ENCODE assay signal across 17 cellular contexts in genomic region chr10:22665329-22665728, GRCh38. TPM values are rescaled to one million over a fixed set of nuclear protein-coding genes. Genes with fewer than 3 reads are reported as not detected.
A peak's percentile ranks its signal among the peaks of the same experiment; 100 is the strongest.
DNase-seq lines count a peak whose midpoint lies in the region; ATAC-seq and TF ChIP-seq lines count a peak whose summit lies in the region.
"Had no signal": no experiment of that assay in that cellular context is flagged by ENCODE, and none has a peak within 500 bp of the region (broad histone marks: within the 10 kb centered on the region; RNA-seq: fewer than 3 reads in every experiment).

No MANE protein-coding gene starts in this region.

- H3K27me3 ChIP-seq in ascending aorta (no peaks in the 10 kb centered on the region), upper lobe of right lung (no peaks in the 10 kb centered on the region)

- H3K9me3 ChIP-seq in HEK293 (ENCODE audit: control insufficient read depth, insufficient read depth, low read depth, low read length), result no peaks in the 10 kb centered on the region
- no peaks in the 10 kb centered on the region for H3K9me3 ChIP-seq in ascending aorta
- H3K9me3 ChIP-seq in upper lobe of right lung, result no peaks in the 10 kb centered on the region

- H3K36me3 Mint-ChIP-seq in activated naive CD8-positive, alpha-beta T cell, result no peaks in the 10 kb centered on the region
- H3K36me3 Mint-ChIP-seq in activated naive CD8-positive, alpha-beta T cell treated with anti-CD3 and anti-CD28 coated beads, Interleukin-2, amount 50 U/mL, for 24 hours (ENCODE audit: low read depth), result no peaks in the 10 kb centered on the region
- H3K36me3 Mint-ChIP-seq in central memory CD8-positive, alpha-beta T cell (ENCODE audit: insufficient read depth), result peaks cover 11% of the 10 kb centered on the region

- H3K4me3 ChIP-seq in HEK293 (ENCODE audit: low read depth, low read length), result no peak overlapping the region
- no peak overlapping the region for H3K4me3 ChIP-seq in ascending aorta
- H3K4me3 ChIP-seq in upper lobe of right lung, result no peak overlapping the region

- intact Hi-C loops in ascending aorta (cut with DNase I), result no loop called here
- intact Hi-C loops in upper lobe of right lung (cut with DNase I), result no loop called here

- no peaks in the 10 kb centered on the region for H3K36me3 ChIP-seq in HEK293 (ENCODE audit: control insufficient read depth in 2 of 2, insufficient read depth in 1 of 2, low read length in 2 of 2)
- H3K36me3 ChIP-seq in ascending aorta, result no peaks in the 10 kb centered on the region
- H3K36me3 ChIP-seq in upper lobe of right lung, result no peaks in the 10 kb centered on the region

- H3K27ac Mint-ChIP-seq in activated naive CD8-positive, alpha-beta T cell, result peak overlapping the region; percentile 72
- H3K27ac Mint-ChIP-seq in activated naive CD8-positive, alpha-beta T cell treated with anti-CD3 and anti-CD28 coated beads, Interleukin-2, amount 50 U/mL, for 24 hours, result no peak overlapping the region
- H3K27ac Mint-ChIP-seq in central memory CD8-positive, alpha-beta T cell (ENCODE audit: low read depth), result peak overlapping the region; percentile 91
- H3K27ac Mint-ChIP-seq in stimulated activated naive CD8-positive, alpha-beta T cell treated with anti-CD3 and anti-CD28 coated beads, Interleukin-15, amount 100 ng/mL, for 72 hours, result peak overlapping the region; percentile 66 to 90
- H3K27ac Mint-ChIP-seq: B cell had no signal

- TF ChIP-seq CTCF in HEK293 (tag by site-specific recombination; IDR thresholded peaks at IDR 0.05), result no peak
- no peak for TF ChIP-seq CTCF in ascending aorta (IDR thresholded peaks at IDR 0.05)
- no peak for TF ChIP-seq CTCF in upper lobe of right lung (IDR thresholded peaks at IDR 0.05)

- POLR2A ChIA-PET in HEK293 (lab: Yijun Ruan, JAX), result no interaction called here

- H3K4me1 ChIP-seq in HEK293 (ENCODE audit: control insufficient read depth, insufficient read depth, low read length) (peaks cover 18% of the 10 kb centered on the region), ascending aorta (peaks cover 0 to 18% of the 10 kb centered on the region in 2 donors), upper lobe of right lung (peaks cover 24% of the 10 kb centered on the region)

- H3K27ac ChIP-seq in HEK293 (ENCODE audit: extremely low read depth, low read depth, low read length) (no peak overlapping the region), ascending aorta (no peak overlapping the region), upper lobe of right lung (no peak overlapping the region)

- DNase-seq in activated naive CD8-positive, alpha-beta T cell treated with anti-CD3 and anti-CD28 coated beads, Interleukin-2, amount 50 U/mL, for 24 hours, result no peak
- no peak for DNase-seq in central memory CD8-positive, alpha-beta T cell (ENCODE audit: low spot score in 2 of 2)
- no peak for DNase-seq in stimulated activated naive CD8-positive, alpha-beta T cell treated with anti-CD3 and anti-CD28 coated beads, Interleukin-15, amount 100 ng/mL, for 72 hours
- DNase-seq in ascending aorta (ENCODE audit: low spot score in 2 of 2), result no peak
- DNase-seq in upper lobe of right lung, result no peak
- DNase-seq: DMS 273 treated with DMSO at 0.1 percent for 48 hours, HCEC 1CT, IMR-90, MV-4-11, NCI-H1417 treated with DMSO at 0.1 percent for 48 hours, NCI-H2029, NCI-H510A, Right ventricle myocardium superior had no signal

- no peaks in the 10 kb centered on the region for H3K27me3 Mint-ChIP-seq in activated naive CD8-positive, alpha-beta T cell
- no peaks in the 10 kb centered on the region for H3K27me3 Mint-ChIP-seq in activated naive CD8-positive, alpha-beta T cell treated with anti-CD3 and anti-CD28 coated beads, Interleukin-2, amount 50 U/mL, for 24 hours
- H3K27me3 Mint-ChIP-seq in central memory CD8-positive, alpha-beta T cell, result no peaks in the 10 kb centered on the region
- H3K27me3 Mint-ChIP-seq in stimulated activated naive CD8-positive, alpha-beta T cell treated with anti-CD3 and anti-CD28 coated beads, Interleukin-15, amount 100 ng/mL, for 72 hours, result no peaks in the 10 kb centered on the region
- H3K27me3 Mint-ChIP-seq: B cell had no signal

- peaks cover 94% of the 10 kb centered on the region for H3K4me1 Mint-ChIP-seq in activated naive CD8-positive, alpha-beta T cell (ENCODE audit: low read depth)
- peaks cover 94% of the 10 kb centered on the region for H3K4me1 Mint-ChIP-seq in activated naive CD8-positive, alpha-beta T cell treated with anti-CD3 and anti-CD28 coated beads, Interleukin-2, amount 50 U/mL, for 24 hours
- H3K4me1 Mint-ChIP-seq in central memory CD8-positive, alpha-beta T cell, result peaks cover 81% of the 10 kb centered on the region
- H3K4me1 Mint-ChIP-seq in stimulated activated naive CD8-positive, alpha-beta T cell treated with anti-CD3 and anti-CD28 coated beads, Interleukin-15, amount 100 ng/mL, for 72 hours, result peaks cover 85% of the 10 kb centered on the region

- H3K4me3 Mint-ChIP-seq in activated naive CD8-positive, alpha-beta T cell, result no peak overlapping the region
- no peak overlapping the region for H3K4me3 Mint-ChIP-seq in activated naive CD8-positive, alpha-beta T cell treated with anti-CD3 and anti-CD28 coated beads, Interleukin-2, amount 50 U/mL, for 24 hours
- no peak overlapping the region for H3K4me3 Mint-ChIP-seq in central memory CD8-positive, alpha-beta T cell
- H3K4me3 Mint-ChIP-seq in stimulated activated naive CD8-positive, alpha-beta T cell treated with anti-CD3 and anti-CD28 coated beads, Interleukin-15, amount 100 ng/mL, for 72 hours, result peak overlapping the region in 1 of 2 donors; percentile 33
- H3K4me3 Mint-ChIP-seq: B cell had no signal

- CTCF ChIA-PET in HEK293 (lab: Yijun Ruan, JAX), result no interaction called here

- H3K9me3 Mint-ChIP-seq in activated naive CD8-positive, alpha-beta T cell (ENCODE audit: low read depth), result no peaks in the 10 kb centered on the region
- no peaks in the 10 kb centered on the region for H3K9me3 Mint-ChIP-seq in activated naive CD8-positive, alpha-beta T cell treated with anti-CD3 and anti-CD28 coated beads, Interleukin-2, amount 50 U/mL, for 24 hours
- no peaks in the 10 kb centered on the region for H3K9me3 Mint-ChIP-seq in central memory CD8-positive, alpha-beta T cell
- no peaks in the 10 kb centered on the region for H3K9me3 Mint-ChIP-seq in stimulated activated naive CD8-positive, alpha-beta T cell treated with anti-CD3 and anti-CD28 coated beads, Interleukin-15, amount 100 ng/mL, for 72 hours

- ATAC-seq in activated naive CD8-positive, alpha-beta T cell treated with anti-CD3 and anti-CD28 coated beads, Interleukin-2, amount 50 U/mL, for 24 hours, result no peak
- no peak for ATAC-seq in central memory CD8-positive, alpha-beta T cell (replicated peaks; ENCODE audit: extremely low read depth, poor library complexity, severe bottlenecking)
- no peak for ATAC-seq in stimulated activated naive CD8-positive, alpha-beta T cell treated with anti-CD3 and anti-CD28 coated beads, Interleukin-15, amount 100 ng/mL, for 72 hours
- no peak for ATAC-seq in upper lobe of right lung
- ATAC-seq: Panc1 had no signal

TF ChIP-seq in HEK293, 187 proteins besides CTCF, POLR2A, EP300 and RAD21:
- peak; percentile 52; the same call in 1 of the 2 replicates for TF ChIP-seq ZNF362 (tag by site-specific recombination; IDR thresholded peaks at IDR 0.05)
- no peak for TF ChIP-seq ZNF518A (tag by site-specific recombination; conservative IDR thresholded peaks at IDR 0.05; ENCODE audit: low read depth)

RNA-seq across cellular contexts. Expression of gene PIP4K2A, which starts 49.0 kb away (rescaled TPM):
- total RNA-seq in ascending aorta, result 34.9 TPM
- 61.2 TPM for total RNA-seq in upper lobe of right lung
